ENCODE assay signal across 13 cellular contexts in genomic region chr13:99214691-99215090, GRCh38. TPM values are rescaled to one million over a fixed set of nuclear protein-coding genes. Genes with fewer than 3 reads are reported as not detected.
DNase-seq lines count a peak whose midpoint lies in the region; ATAC-seq and TF ChIP-seq lines count a peak whose summit lies in the region.
"Had no signal": no experiment of that assay in that cellular context is flagged by ENCODE, and none has a peak within 500 bp of the region (broad histone marks: within the 10 kb centered on the region; RNA-seq: fewer than 3 reads in every experiment).

No MANE protein-coding gene starts in this region.

- no peaks in the 10 kb centered on the region for H3K9me3 Mint-ChIP-seq in activated T-cell treated with anti-CD3 and anti-CD28 coated beads, Interleukin-2, amount 50 U/mL, for 72 hours
- H3K9me3 Mint-ChIP-seq in activated CD4-positive, alpha-beta memory T cell treated with anti-CD3 and anti-CD28 coated beads for 36 hours, result no peaks in the 10 kb centered on the region
- no peaks in the 10 kb centered on the region for H3K9me3 Mint-ChIP-seq in stimulated activated memory B cell treated with anti-CD40 and anti-IgM and Interleukin-4, amounts not matched to agents 10 μg/mL and 1 μg/mL and 100 μg/mL, for 72 hours
- no peaks in the 10 kb centered on the region for H3K9me3 Mint-ChIP-seq in CD14-positive monocyte

- no peak for TF ChIP-seq POLR2A in gastroesophageal sphincter (IDR thresholded peaks at IDR 0.05)

- CTCF ChIA-PET in activated CD4-positive, alpha-beta memory T cell treated with anti-CD3 and anti-CD28 coated beads for 36 hours (lab: Charles Lee), result interaction anchor here (0.6 to 2.1 kb wide), 10 partner anchors 10 to 1213 kb away, joined by 3 to 15 read pairs (median 4); partner anchors contain the start of gene UBAC2

- no peaks in the 10 kb centered on the region for H3K36me3 ChIP-seq in iPS-18a (ENCODE audit: control insufficient read depth, low read depth, low read length)
- H3K36me3 ChIP-seq in gastroesophageal sphincter, result no peaks in the 10 kb centered on the region

- H3K4me3 Mint-ChIP-seq in activated T-cell treated with anti-CD3 and anti-CD28 coated beads, Interleukin-2, amount 50 U/mL, for 72 hours, result peak overlapping the region; percentile 66 to 90
- peak overlapping the region; percentile 78 for H3K4me3 Mint-ChIP-seq in activated CD4-positive, alpha-beta memory T cell treated with anti-CD3 and anti-CD28 coated beads for 36 hours
- H3K4me3 Mint-ChIP-seq in stimulated activated memory B cell treated with anti-CD40 and anti-IgM and Interleukin-4, amounts not matched to agents 10 μg/mL and 1 μg/mL and 100 μg/mL, for 72 hours, result peak overlapping the region; percentile 60
- no peak overlapping the region for H3K4me3 Mint-ChIP-seq in CD14-positive monocyte

- H3K27me3 Mint-ChIP-seq in activated T-cell treated with anti-CD3 and anti-CD28 coated beads, Interleukin-2, amount 50 U/mL, for 72 hours (ENCODE audit: low read depth), result no peaks in the 10 kb centered on the region
- H3K27me3 Mint-ChIP-seq in activated CD4-positive, alpha-beta memory T cell treated with anti-CD3 and anti-CD28 coated beads for 36 hours, result no peaks in the 10 kb centered on the region
- no peaks in the 10 kb centered on the region for H3K27me3 Mint-ChIP-seq in stimulated activated memory B cell treated with anti-CD40 and anti-IgM and Interleukin-4, amounts not matched to agents 10 μg/mL and 1 μg/mL and 100 μg/mL, for 72 hours
- H3K27me3 Mint-ChIP-seq in CD14-positive monocyte (ENCODE audit: low read depth in 3 of 3), result peaks cover 0 to 2% (median 0%) of the 10 kb centered on the region in 3 donors

- peaks cover 88% of the 10 kb centered on the region for H3K4me1 Mint-ChIP-seq in activated T-cell treated with anti-CD3 and anti-CD28 coated beads, Interleukin-2, amount 50 U/mL, for 72 hours (ENCODE audit: low read depth)
- H3K4me1 Mint-ChIP-seq in activated CD4-positive, alpha-beta memory T cell treated with anti-CD3 and anti-CD28 coated beads for 36 hours (ENCODE audit: low read depth), result peaks cover 79% of the 10 kb centered on the region
- H3K4me1 Mint-ChIP-seq in stimulated activated memory B cell treated with anti-CD40 and anti-IgM and Interleukin-4, amounts not matched to agents 10 μg/mL and 1 μg/mL and 100 μg/mL, for 72 hours, result peaks cover 57% of the 10 kb centered on the region
- peaks cover 57% of the 10 kb centered on the region for H3K4me1 Mint-ChIP-seq in CD14-positive monocyte

- H3K4me1 ChIP-seq in iPS-18a (ENCODE audit: control insufficient read depth, low read depth, low read length) (peaks cover 10% of the 10 kb centered on the region), gastroesophageal sphincter (peaks cover 5 to 45% (median 10%) of the 10 kb centered on the region in 3 donors)
- H3K4me1 ChIP-seq: parathyroid adenoma had no signal

- H3K27ac ChIP-seq in iPS-18a (ENCODE audit: low read length) (no peak overlapping the region), gastroesophageal sphincter (no peak overlapping the region)
- H3K27ac ChIP-seq: parathyroid adenoma, tibial artery had no signal

- POLR2A ChIA-PET in activated CD4-positive, alpha-beta memory T cell treated with anti-CD3 and anti-CD28 coated beads for 36 hours (lab: Charles Lee), result interaction anchor here (0.6 to 4.9 kb wide), 7 partner anchors 8 to 163 kb away, joined by 3 to 45 read pairs (median 4); partner anchors contain the start of gene UBAC2

- no peak overlapping the region for H3K9ac ChIP-seq in iPS-18a (ENCODE audit: low read length)
- H3K9ac ChIP-seq: parathyroid adenoma had no signal

- 44 to 60% methylated on average over 1 of the region's 1 CpG for WGBS in gastroesophageal sphincter (ENCODE audit: low coverage in 1 of 2), 2 donors

- H3K27ac Mint-ChIP-seq in activated T-cell treated with anti-CD3 and anti-CD28 coated beads, Interleukin-2, amount 50 U/mL, for 72 hours, result peak overlapping the region; percentile 96
- peak overlapping the region; percentile 78 for H3K27ac Mint-ChIP-seq in activated CD4-positive, alpha-beta memory T cell treated with anti-CD3 and anti-CD28 coated beads for 36 hours
- H3K27ac Mint-ChIP-seq in stimulated activated memory B cell treated with anti-CD40 and anti-IgM and Interleukin-4, amounts not matched to agents 10 μg/mL and 1 μg/mL and 100 μg/mL, for 72 hours, result peak overlapping the region; percentile 76
- H3K27ac Mint-ChIP-seq in CD14-positive monocyte, result peak overlapping the region in 3 of 7 donors; percentile 31 to 37 (median 33)

- TF ChIP-seq EP300 in gastroesophageal sphincter (IDR thresholded peaks at IDR 0.05), result no peak

- H3K9me3 ChIP-seq in iPS-18a (ENCODE audit: control insufficient read depth, low read depth, low read length) (no peaks in the 10 kb centered on the region), gastroesophageal sphincter (no peaks in the 10 kb centered on the region)
- H3K9me3 ChIP-seq: tibial artery had no signal

- peaks cover 2 to 13% of the 10 kb centered on the region in 2 donors for H3K36me3 Mint-ChIP-seq in activated T-cell treated with anti-CD3 and anti-CD28 coated beads, Interleukin-2, amount 50 U/mL, for 72 hours (ENCODE audit: insufficient read depth in 2 of 2)
- peaks cover 13% of the 10 kb centered on the region for H3K36me3 Mint-ChIP-seq in activated CD4-positive, alpha-beta memory T cell treated with anti-CD3 and anti-CD28 coated beads for 36 hours
- peaks cover 25% of the 10 kb centered on the region for H3K36me3 Mint-ChIP-seq in stimulated activated memory B cell treated with anti-CD40 and anti-IgM and Interleukin-4, amounts not matched to agents 10 μg/mL and 1 μg/mL and 100 μg/mL, for 72 hours
- peaks cover 12 to 16% of the 10 kb centered on the region in 2 donors for H3K36me3 Mint-ChIP-seq in CD14-positive monocyte

- peak; percentile 33 to 43 for ATAC-seq in activated T-cell treated with anti-CD3 and anti-CD28 coated beads, Interleukin-2, amount 50 U/mL, for 72 hours (replicated peaks in 1 of 2)
- peak; percentile 68 for ATAC-seq in stimulated activated memory B cell treated with anti-CD40 and anti-IgM and Interleukin-4, amounts not matched to agents 10 μg/mL and 1 μg/mL and 100 μg/mL, for 72 hours
- ATAC-seq in gastroesophageal sphincter, result no peak
- ATAC-seq: Panc1 had no signal

- H3K4me3 ChIP-seq in iPS-18a (ENCODE audit: low read length) (peak overlapping the region; percentile 7), gastroesophageal sphincter (no peak overlapping the region)
- H3K4me3 ChIP-seq: tibial artery had no signal

- TF ChIP-seq CTCF in gastroesophageal sphincter (IDR thresholded peaks at IDR 0.05), result no peak
- TF ChIP-seq CTCF in CD14-positive monocyte (IDR thresholded peaks at IDR 0.05), result no peak

- DNase-seq in activated T-cell treated with anti-CD3 and anti-CD28 coated beads, Interleukin-2, amount 50 U/mL, for 72 hours, result peak in 1 of 2 donors; percentile 36
- DNase-seq in activated T-cell treated with anti-CD3 and anti-CD28 coated beads for 4 hours (no peak), SHP77 treated with DMSO at 0.1 percent for 48 hours (lab: John Stamatoyannopoulos, UW) (no peak), CD14-positive monocyte (ENCODE audit: low spot score) (no peak)
- peak; percentile 39 for DNase-seq in activated CD4-positive, alpha-beta memory T cell treated with anti-CD3 and anti-CD28 coated beads for 36 hours
- DNase-seq: NCI-H1930, NCI-H526 treated with DMSO at 0.1 percent for 48 hours, tibial artery had no signal

- H3K27me3 ChIP-seq in iPS-18a (ENCODE audit: control insufficient read depth, insufficient read depth, low read length) (no peaks in the 10 kb centered on the region), gastroesophageal sphincter (no peaks in the 10 kb centered on the region)
- H3K27me3 ChIP-seq: tibial artery had no signal

- intact Hi-C loops in activated CD4-positive, alpha-beta memory T cell treated with anti-CD3 and anti-CD28 coated beads for 36 hours (cut with micrococcal nuclease), result loop anchor here (1.0 to 5.0 kb wide), 8 partner anchors 10 to 288 kb away; partner anchors contain the start of genes GPR18 and TM9SF2
- intact Hi-C loops in CD14-positive monocyte (cut with micrococcal nuclease), result no loop called here

RNA-seq across cellular contexts. Expression of gene UBAC2, which starts 14.0 kb away (rescaled TPM):
- 10 to 100 TPM; 76.7 to 80.3 TPM for total RNA-seq in activated T-cell treated with anti-CD3 and anti-CD28 coated beads, Interleukin-2, amount 50 U/mL, for 72 hours
- total RNA-seq in activated CD4-positive, alpha-beta memory T cell treated with anti-CD3 and anti-CD28 coated beads for 36 hours, result 10 to 100 TPM; 51.8 to 54.5 TPM
- total RNA-seq in gastroesophageal sphincter, result 10 to 100 TPM; 45.0 to 59.6 (median 52.2) TPM
- 100 to 1,000 TPM in 1 of 2 donors, 10 to 100 TPM in 1; 96.7 to 113 TPM for polyA plus RNA-seq in CD14-positive monocyte

RNA-seq across cellular contexts. Expression of gene GPR18, which starts 43.5 kb away (rescaled TPM):
- total RNA-seq in activated T-cell treated with anti-CD3 and anti-CD28 coated beads, Interleukin-2, amount 50 U/mL, for 72 hours, result 10 to 100 TPM; 12.4 to 17.3 TPM
- 1 to 10 TPM; 2.4 to 2.8 TPM for total RNA-seq in activated CD4-positive, alpha-beta memory T cell treated with anti-CD3 and anti-CD28 coated beads for 36 hours
- not detected for total RNA-seq in gastroesophageal sphincter
- 1 to 10 TPM; 1.7 to 2.2 TPM for polyA plus RNA-seq in CD14-positive monocyte

Comparison
In these comparisons a context has a peak if more than half of its experiments do, and no peak if none do; other contexts are left out.
1. H3K4me3 Mint-ChIP-seq: peak in activated T-cell treated with anti-CD3 and anti-CD28 coated beads, Interleukin-2, amount 50 U/mL, for 72 hours (2 of 2), activated CD4-positive, alpha-beta memory T cell treated with anti-CD3 and anti-CD28 coated beads for 36 hours (single experiment) and stimulated activated memory B cell treated with anti-CD40 and anti-IgM and Interleukin-4, amounts not matched to agents 10 μg/mL and 1 μg/mL and 100 μg/mL, for 72 hours (single experiment); none in CD14-positive monocyte (0 of 2).